In the genomic region with DNA sequence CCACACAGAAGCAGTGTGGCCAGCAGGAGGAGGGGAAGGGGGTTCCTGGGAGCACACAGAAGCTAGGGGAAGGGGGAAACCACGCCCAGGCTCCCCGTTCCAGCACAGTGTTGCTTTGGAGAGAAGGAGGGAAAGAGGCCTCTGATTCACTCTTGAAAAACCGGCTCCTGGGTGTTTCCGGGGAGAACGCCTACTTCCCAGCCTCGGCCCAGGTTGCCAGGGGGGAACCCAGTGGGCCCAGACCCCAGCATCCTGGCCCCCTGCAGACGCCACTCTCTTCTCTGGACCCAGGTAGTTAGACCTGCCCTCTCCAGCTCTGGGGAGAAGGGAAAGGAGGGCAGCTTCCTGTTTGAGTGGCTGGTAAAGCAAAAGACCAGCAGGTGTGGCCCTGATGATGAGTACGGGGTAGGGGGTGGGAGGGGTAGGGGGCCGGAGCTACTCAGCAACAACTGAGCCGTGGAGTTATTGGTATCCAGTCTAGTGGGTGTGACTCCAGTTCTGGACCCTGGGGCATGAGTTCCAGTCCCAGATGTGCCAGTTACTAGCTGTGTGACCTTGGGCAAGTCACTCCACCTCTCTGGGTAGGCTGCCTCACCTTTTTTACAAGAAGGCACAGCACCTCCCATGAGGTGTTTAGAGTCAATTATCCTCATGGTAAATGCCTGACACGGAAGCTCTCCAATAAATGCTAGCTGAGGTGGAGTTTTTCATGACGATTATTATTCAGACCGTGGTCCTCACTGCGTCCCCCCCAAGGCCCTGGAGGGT, we compare ENCODE assay signal across 8 cellular contexts. TPM values are rescaled to one million over a fixed set of nuclear protein-coding genes. Genes with fewer than 3 reads are reported as not detected.
A peak's percentile ranks its signal among the peaks of the same experiment; 100 is the strongest.
DNase-seq lines count a peak whose midpoint lies in the region; ATAC-seq, FAIRE-seq and TF ChIP-seq lines count a peak whose summit lies in the region.

No MANE protein-coding gene starts in this region.

- in situ Hi-C loops in GM23248 (cut with MboI): no loop called here

- peak overlapping the region; percentile 19 for H3K27ac ChIP-seq in GM23248
- H3K27ac ChIP-seq in WERI-Rb-1: no peak overlapping the region
- H3K27ac ChIP-seq in left ventricle myocardium inferior (replicated peaks): peak overlapping the region; percentile 83
- H3K27ac ChIP-seq in skin epidermis: peak overlapping the region; percentile 68 to 95 (median 89)

- H3F3A ChIP-seq in GM23248 (ENCODE audit: insufficient read depth): peaks cover 9% of the 10 kb centered on the region

- no peaks in the 10 kb centered on the region for H4K20me1 ChIP-seq in GM23248 (ENCODE audit: insufficient read depth)

- TF ChIP-seq POLR2A in GM12891 (IDR thresholded peaks at IDR 0.05; ENCODE audit: low read depth, low read length): no peak

- peak overlapping the region; percentile 77 for H3K4me2 ChIP-seq in GM23248 (ENCODE audit: unreplicated experiment)

- DNase-seq in GM23248 (peak; percentile 51), WERI-Rb-1 (no peak), left ventricle myocardium inferior (no peak), GM12891 (ENCODE audit: insufficient read length, low spot score) (no peak), OCI-M2 (lab: John Stamatoyannopoulos, UW; ENCODE audit: unreplicated experiment) (no peak)
- no peak for DNase-seq in stimulated activated CD8-positive, alpha-beta memory T cell treated with anti-CD3 and anti-CD28 coated beads, Interleukin-4, amount 100 ng/mL, for 48 hours

- no peak for ATAC-seq in HG03280 (IDR thresholded peaks at IDR 0.05; ENCODE audit: unreplicated experiment)

- peak overlapping the region; percentile 35 for H2AFZ ChIP-seq in GM23248

- FAIRE-seq in GM12891 (lab: Jason Lieb, UNC): no peak

- TF ChIP-seq CTCF in WERI-Rb-1 (IDR thresholded peaks at IDR 0.05; ENCODE audit: low read depth, low read length) (no peak), left ventricle myocardium inferior (IDR thresholded peaks at IDR 0.05; ENCODE audit: borderline replicate concordance) (no peak)

- H3K9me3 ChIP-seq in GM23248 (ENCODE audit: low read depth): no peaks in the 10 kb centered on the region
- no peaks in the 10 kb centered on the region for H3K9me3 ChIP-seq in WERI-Rb-1 (ENCODE audit: severe bottlenecking)
- H3K9me3 ChIP-seq in left ventricle myocardium inferior (replicated peaks): no peaks in the 10 kb centered on the region

- H3K36me3 ChIP-seq in GM23248 (ENCODE audit: low read depth) (no peaks in the 10 kb centered on the region), WERI-Rb-1 (peaks cover 12% of the 10 kb centered on the region), left ventricle myocardium inferior (peaks cover 20% of the 10 kb centered on the region)

- H3K4me1 ChIP-seq in GM23248 (ENCODE audit: insufficient read depth): peaks cover 18% of the 10 kb centered on the region
- peaks cover 30% of the 10 kb centered on the region for H3K4me1 ChIP-seq in left ventricle myocardium inferior

- peak overlapping the region; percentile 81 for H3K9ac ChIP-seq in GM23248

- no peaks in the 10 kb centered on the region for H3K27me3 ChIP-seq in GM23248 (replicated peaks; ENCODE audit: insufficient read depth)
- H3K27me3 ChIP-seq in WERI-Rb-1 (ENCODE audit: insufficient read depth, low read depth, severe bottlenecking): no peaks in the 10 kb centered on the region
- H3K27me3 ChIP-seq in left ventricle myocardium inferior (ENCODE audit: low read depth): no peaks in the 10 kb centered on the region

- WGBS in GM23248 (ENCODE audit: low coverage in 1 of 2, low lambda C conversion rate in 2 of 2, missing lambda C conversion rate in 2 of 2), 2 experiments: 1 to 5% methylated on average over 11 to 14 of the region's 14 CpGs

- intact Hi-C loops in left ventricle myocardium inferior (cut with micrococcal nuclease): no loop called here

- peaks cover 44% of the 10 kb centered on the region for H3K79me2 ChIP-seq in GM23248 (ENCODE audit: insufficient read depth)

- H3K9me2 ChIP-seq in GM23248 (ENCODE audit: insufficient read depth): no peaks in the 10 kb centered on the region

- H3K4me3 ChIP-seq in GM23248 (peak overlapping the region; percentile 84), WERI-Rb-1 (ENCODE audit: low read depth, low read length) (peak overlapping the region; percentile 69), left ventricle myocardium inferior (peak overlapping the region; percentile 96), skin epidermis (peak overlapping the region; percentile 75 to 95 (median 89))

TF ChIP-seq in GM12891, 5 proteins besides CTCF, POLR2A, EP300 and RAD21:
- TF ChIP-seq PAX5 (IDR thresholded peaks at IDR 0.05; ENCODE audit: insufficient read depth, low read length, severe bottlenecking): no peak
- TF ChIP-seq SPI1 (IDR thresholded peaks at IDR 0.05; ENCODE audit: low read depth, low read length): no peak
- TF ChIP-seq POU2F2 (IDR thresholded peaks at IDR 0.05; ENCODE audit: low read depth, low read length): no peak
- TF ChIP-seq POLR2AphosphoS5 (IDR thresholded peaks at IDR 0.05; ENCODE audit: low read depth, low read length): no peak
- TF ChIP-seq TAF1 (IDR thresholded peaks at IDR 0.05; ENCODE audit: low read depth, low read length): no peak

RNA-seq across cellular contexts. Expression of gene GIPC1, which starts 0.8 kb away (rescaled TPM):
- 143 and 173 TPM in 2 replicates for total RNA-seq in GM23248 (2014; rRNA removed; shearing (Covaris generic))
- 106 and 112 TPM in 2 replicates for polyA plus RNA-seq in GM23248 (2016; fragmentation: Nextera tagmentation; extraction: Ambion mirVana)
- 45.5 TPM for total RNA-seq in left ventricle myocardium inferior
- 10.4 TPM for polyA plus RNA-seq in GM12891 (2012; ENCODE audit: low read depth, missing spikeins)

RNA-seq across cellular contexts. Expression of gene PTGER1, which starts 19.9 kb away (rescaled TPM):
- total RNA-seq in GM23248 (2014; rRNA removed; shearing (Covaris generic)): 0.22 and 2.5 TPM in 2 replicates
- polyA plus RNA-seq in GM23248 (2016; fragmentation: Nextera tagmentation; extraction: Ambion mirVana): 0.79 and 0.80 TPM in 2 replicates
- not detected for total RNA-seq in left ventricle myocardium inferior
- polyA plus RNA-seq in GM12891 (2012; ENCODE audit: low read depth, missing spikeins): not detected

RNA-seq across cellular contexts. Expression of gene DNAJB1, which starts 23.1 kb away (rescaled TPM):
- total RNA-seq in GM23248 (2014; rRNA removed; shearing (Covaris generic)): 82.5 and 101 TPM in 2 replicates
- polyA plus RNA-seq in GM23248 (2016; fragmentation: Nextera tagmentation; extraction: Ambion mirVana): 124 and 127 TPM in 2 replicates
- 48.7 TPM for total RNA-seq in left ventricle myocardium inferior
- polyA plus RNA-seq in GM12891 (2012; ENCODE audit: low read depth, missing spikeins): 26.5 TPM

RNA-seq across cellular contexts. Expression of gene TECR, which starts 34.3 kb away (rescaled TPM):
- total RNA-seq in GM23248 (2014; rRNA removed; shearing (Covaris generic)): 38.8 and 40.1 TPM in 2 replicates
- polyA plus RNA-seq in GM23248 (2016; fragmentation: Nextera tagmentation; extraction: Ambion mirVana): 129 and 132 TPM in 2 replicates
- 69.3 TPM for total RNA-seq in left ventricle myocardium inferior
- 50.2 TPM for polyA plus RNA-seq in GM12891 (2012; ENCODE audit: low read depth, missing spikeins)
